ENCODE assay signal across 18 cellular contexts in the genomic region with DNA sequence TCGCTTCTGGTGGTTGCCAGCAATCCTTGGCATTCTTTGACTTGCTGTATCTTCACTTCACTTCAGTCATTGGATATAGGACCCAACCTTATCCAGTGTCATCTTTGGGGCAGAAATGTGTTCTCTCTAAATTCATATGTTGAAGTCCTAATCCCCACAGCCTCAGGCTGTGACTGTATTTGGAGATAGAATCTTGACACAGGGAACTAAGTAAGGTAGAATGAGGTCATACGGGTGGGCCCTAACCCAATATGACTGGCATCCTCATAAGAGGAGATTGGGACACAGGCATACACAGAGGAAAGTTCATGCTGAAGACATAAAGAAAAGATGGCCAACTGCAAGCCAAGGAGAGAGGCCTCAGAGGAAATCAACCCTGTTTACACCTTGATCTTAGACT. TPM values are rescaled to one million over a fixed set of nuclear protein-coding genes. Genes with fewer than 3 reads are reported as not detected.
DNase-seq lines count a peak whose midpoint lies in the region; ATAC-seq and TF ChIP-seq lines count a peak whose summit lies in the region.
"Had no signal": no experiment of that assay in that cellular context is flagged by ENCODE, and none has a peak within 500 bp of the region (broad histone marks: within the 10 kb centered on the region; RNA-seq: fewer than 3 reads in every experiment).

No MANE protein-coding gene starts in this region.

- TF ChIP-seq RAD21 in SK-N-SH (IDR thresholded peaks at IDR 0.05; ENCODE audit: low read length) = no peak

- H3K4me3 ChIP-seq in SK-N-SH (ENCODE audit: low read depth in 2 of 2, low read length in 1 of 2) (no peak overlapping the region), upper lobe of right lung (no peak overlapping the region)
- H3K4me3 ChIP-seq: hepatocyte had no signal

- H3K36me3 ChIP-seq in SK-N-SH (replicated peaks in 1 of 2; ENCODE audit: control insufficient read depth in 1 of 2, insufficient read depth in 2 of 2, low read length in 1 of 2) (no peaks in the 10 kb centered on the region), upper lobe of right lung (no peaks in the 10 kb centered on the region)

- peaks cover 31% of the 10 kb centered on the region for H3K4me1 Mint-ChIP-seq in CD4-positive, alpha-beta T cell (ENCODE audit: low read depth)
- H3K4me1 Mint-ChIP-seq: activated T-helper 17 cell treated with anti-CD3 and anti-CD28 coated beads, Interleukin-2, amount 50 U/mL, for 72 hours had no signal

- no peak for TF ChIP-seq EP300 in SK-N-SH (IDR thresholded peaks at IDR 0.05; ENCODE audit: borderline replicate concordance in 1 of 2, low read depth in 1 of 2, low read length in 1 of 2)

- TF ChIP-seq CTCF in SK-N-SH (IDR thresholded peaks at IDR 0.05) = no peak
- no peak for TF ChIP-seq CTCF in upper lobe of right lung (IDR thresholded peaks at IDR 0.05)
- no peak for TF ChIP-seq CTCF in CD4-positive, alpha-beta T cell (IDR thresholded peaks at IDR 0.05)

- no peak overlapping the region for H3K27ac Mint-ChIP-seq in CD4-positive, alpha-beta T cell
- H3K27ac Mint-ChIP-seq: activated T-helper 17 cell treated with anti-CD3 and anti-CD28 coated beads, Interleukin-2, amount 50 U/mL, for 72 hours had no signal

- H3K27ac ChIP-seq in SK-N-SH (ENCODE audit: low read depth in 2 of 2, low read length in 1 of 2) (peak overlapping the region in 1 of 2 experiments; percentile 31; a peak in 1 of 4 replicates), upper lobe of right lung (peak overlapping the region; percentile 17)
- no peak overlapping the region for H3K27ac ChIP-seq in CD4-positive, alpha-beta T cell (ENCODE audit: low read depth, low read length)
- H3K27ac ChIP-seq: 22Rv1, C4-2B, hepatocyte, parathyroid adenoma had no signal

- no peak overlapping the region for H3K9ac ChIP-seq in SK-N-SH
- H3K9ac ChIP-seq: parathyroid adenoma had no signal

- no peaks in the 10 kb centered on the region for H3K79me2 ChIP-seq in SK-N-SH (ENCODE audit: insufficient read depth)
- H3K79me2 ChIP-seq: hepatocyte, parathyroid adenoma had no signal

- no peak overlapping the region for H3K4me3 Mint-ChIP-seq in CD4-positive, alpha-beta T cell
- H3K4me3 Mint-ChIP-seq: activated T-helper 17 cell treated with anti-CD3 and anti-CD28 coated beads, Interleukin-2, amount 50 U/mL, for 72 hours; T-cell had no signal

- DNase-seq in SK-N-SH (no peak), dedifferentiated amniotic fluid mesenchymal stem cell (ENCODE audit: extremely low spot score) (peak; percentile 43), myocyte (ENCODE audit: low read depth) (peak; percentile 49), upper lobe of right lung (no peak), putamen (ENCODE audit: low spot score) (no peak), occipital lobe (lab: John Stamatoyannopoulos, UW) (no peak)
- no peak for DNase-seq in CD4-positive, alpha-beta T cell
- DNase-seq: kidney glomerular epithelial cell, NCI-H1092, NCI-H82, T-cell had no signal

- H3K9me3 Mint-ChIP-seq in CD4-positive, alpha-beta T cell = no peaks in the 10 kb centered on the region
- H3K9me3 Mint-ChIP-seq: activated T-helper 17 cell treated with anti-CD3 and anti-CD28 coated beads, Interleukin-2, amount 50 U/mL, for 72 hours; T-cell had no signal

- no peak overlapping the region for H3K4me2 ChIP-seq in SK-N-SH
- H3K4me2 ChIP-seq: hepatocyte had no signal

- H3K9me3 ChIP-seq in SK-N-SH (no peaks in the 10 kb centered on the region), upper lobe of right lung (no peaks in the 10 kb centered on the region)
- H3K9me3 ChIP-seq in CD4-positive, alpha-beta T cell (ENCODE audit: control insufficient read depth, low read length) = no peaks in the 10 kb centered on the region

- H3K4me1 ChIP-seq in SK-N-SH (ENCODE audit: control insufficient read depth in 1 of 2, insufficient read depth in 2 of 2, low read depth in 1 of 2, low read length in 1 of 2) (peaks cover 4 to 31% of the 10 kb centered on the region in 2 experiments; a peak in 2 of 4 replicates), upper lobe of right lung (no peaks in the 10 kb centered on the region)
- H3K4me1 ChIP-seq: parathyroid adenoma had no signal

- H3K36me3 Mint-ChIP-seq in CD4-positive, alpha-beta T cell (ENCODE audit: low read depth) = no peaks in the 10 kb centered on the region
- H3K36me3 Mint-ChIP-seq: T-cell had no signal

- POLR2A ChIA-PET in SK-N-SH (lab: Yijun Ruan, JAX) = no interaction called here
- POLR2A ChIA-PET in CD4-positive, alpha-beta T cell (lab: Charles Lee) = no interaction called here

- CTCF ChIA-PET in SK-N-SH (lab: Yijun Ruan, JAX) = interaction anchor here (2.8 kb wide), 1 partner anchor 12 kb away, joined by 12 read pairs; no protein-coding TSS in a partner anchor
- CTCF ChIA-PET in CD4-positive, alpha-beta T cell (lab: Charles Lee) = no interaction called here

- intact Hi-C loops in upper lobe of right lung (cut with DNase I) = no loop called here
- intact Hi-C loops in CD4-positive, alpha-beta T cell (cut with DNase I, micrococcal nuclease) = no loop called here

- peak overlapping the region; percentile 37; the same call in 1 of the 2 replicates for H2AFZ ChIP-seq in SK-N-SH (ENCODE audit: low read depth)
- H2AFZ ChIP-seq: hepatocyte had no signal

- no peaks in the 10 kb centered on the region for H3K9me2 ChIP-seq in SK-N-SH

- 43% methylated on average over 2 of the region's 2 CpGs for WGBS in SK-N-SH (ENCODE audit: low lambda C conversion rate)

- H4K20me1 ChIP-seq in SK-N-SH (ENCODE audit: insufficient read depth) = no peaks in the 10 kb centered on the region

- H3F3A ChIP-seq in SK-N-SH (replicated peaks; ENCODE audit: insufficient read depth) = peaks cover 3% of the 10 kb centered on the region

- no peak for ATAC-seq in SK-N-SH treated with all-trans-retinoic acid at 6 μM for 48 hours
- no peak for ATAC-seq in upper lobe of right lung
- ATAC-seq in CD4-positive, alpha-beta T cell (ENCODE audit: poor library complexity) = no peak
- ATAC-seq: activated T-helper 17 cell treated with anti-CD3 and anti-CD28 coated beads, Interleukin-2, amount 50 U/mL, for 72 hours; esophagus mucosa; T-cell had no signal

- peaks cover 22% of the 10 kb centered on the region for H3K27me3 Mint-ChIP-seq in CD4-positive, alpha-beta T cell

- H3K27me3 ChIP-seq in SK-N-SH (ENCODE audit: insufficient read depth) (no peaks in the 10 kb centered on the region; the same call in 1 of the 2 replicates), upper lobe of right lung (no peaks in the 10 kb centered on the region)
- H3K27me3 ChIP-seq in CD4-positive, alpha-beta T cell (ENCODE audit: control insufficient read depth, insufficient read depth, low read length) = peaks cover 6% of the 10 kb centered on the region

TF ChIP-seq in SK-N-SH, 30 proteins besides CTCF, POLR2A, EP300 and RAD21:
- no peak for TF ChIP-seq FOXM1 (IDR thresholded peaks at IDR 0.05; ENCODE audit: low read depth)
- TF ChIP-seq RXRA (IDR thresholded peaks at IDR 0.05; ENCODE audit: borderline replicate concordance, low read depth) = no peak
- TF ChIP-seq NRF1 (IDR thresholded peaks at IDR 0.05; ENCODE audit: low read depth, low read length) = no peak
- TF ChIP-seq GABPA (IDR thresholded peaks at IDR 0.05; ENCODE audit: low read depth) = no peak
- no peak for TF ChIP-seq POLR2AphosphoS5 (IDR thresholded peaks at IDR 0.05; ENCODE audit: low read depth, low read length)

TF ChIP-seq in SK-N-SH treated with all-trans-retinoic acid at 6 μM for 48 hours, 23 proteins besides CTCF, POLR2A, EP300 and RAD21:
- TF ChIP-seq, protein P1, sequence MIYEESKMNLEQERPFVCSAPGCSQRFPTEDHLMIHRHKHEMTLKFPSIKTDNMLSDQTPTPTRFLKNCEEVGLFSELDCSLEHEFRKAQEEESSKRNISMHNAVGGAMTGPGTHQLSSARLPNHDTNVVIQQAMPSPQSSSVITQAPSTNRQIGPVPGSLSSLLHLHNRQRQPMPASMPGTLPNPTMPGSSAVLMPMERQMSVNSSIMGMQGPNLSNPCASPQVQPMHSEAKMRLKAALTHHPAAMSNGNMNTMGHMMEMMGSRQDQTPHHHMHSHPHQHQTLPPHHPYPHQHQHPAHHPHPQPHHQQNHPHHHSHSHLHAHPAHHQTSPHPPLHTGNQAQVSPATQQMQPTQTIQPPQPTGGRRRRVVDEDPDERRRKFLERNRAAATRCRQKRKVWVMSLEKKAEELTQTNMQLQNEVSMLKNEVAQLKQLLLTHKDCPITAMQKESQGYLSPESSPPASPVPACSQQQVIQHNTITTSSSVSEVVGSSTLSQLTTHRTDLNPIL (CRISPR knock-in tag; IDR thresholded peaks at IDR 0.05; ENCODE audit: low read depth) = no peak
- TF ChIP-seq CSDC2 (CRISPR knock-in tag; IDR thresholded peaks at IDR 0.05) = no peak
- TF ChIP-seq ZFP3 (CRISPR knock-in tag; IDR thresholded peaks at IDR 0.05) = no peak
- no peak for TF ChIP-seq ISL1 (CRISPR knock-in tag; IDR thresholded peaks at IDR 0.05)
- TF ChIP-seq OSR1 (CRISPR knock-in tag; IDR thresholded peaks at IDR 0.05) = no peak
- TF ChIP-seq ZNF565 (CRISPR knock-in tag; conservative IDR thresholded peaks at IDR 0.05; ENCODE audit: low read depth) = no peak
- TF ChIP-seq ZNF8 (CRISPR knock-in tag; IDR thresholded peaks at IDR 0.05) = no peak
TF ChIP-seq in SK-N-SH treated with all-trans-retinoic acid at 6 μM for 48 hours: peak in this region for 0.

RNA-seq across cellular contexts. Expression of a gene that starts 51.9 kb away (rescaled TPM):
- 0.13 and 0.19 TPM in 2 replicates for polyA plus RNA-seq in SK-N-SH (2012; rRNA removed)
- 0.14 and 0.17 TPM in 2 replicates for polyA plus RNA-seq in SK-N-SH (2012; cell fraction: cytosol; rRNA removed)
- polyA plus RNA-seq in SK-N-SH (2012; cell fraction: nucleus; rRNA removed) = 0.12 TPM in 1 of 2 replicates, not detected in the other
- total RNA-seq in myocyte (55.3 and 97.1 TPM in 2 replicates), upper lobe of right lung (24.5 TPM), occipital lobe (1.4 TPM)
- polyA plus RNA-seq in myocyte (2012) = 36.8 TPM
- total RNA-seq in CD4-positive, alpha-beta T cell = not detected

Comparison
In these comparisons a context has a peak if more than half of its experiments do, and no peak if none do; other contexts are left out.
1. DNase-seq: peak in dedifferentiated amniotic fluid mesenchymal stem cell (single experiment) and myocyte (single experiment); none in SK-N-SH (single experiment), upper lobe of right lung (single experiment), CD4-positive, alpha-beta T cell (0 of 10), putamen (single experiment) and occipital lobe (single experiment).
2. RNA of a gene that starts 51.9 kb away (total RNA-seq): 55.3 to 97.1 TPM in myocyte and 24.5 TPM in upper lobe of right lung (single experiment); 1.4 TPM in occipital lobe (single experiment) and not detected in CD4-positive, alpha-beta T cell; every median in the first group is over 10 times any median in the second.